In the genomic region with DNA sequence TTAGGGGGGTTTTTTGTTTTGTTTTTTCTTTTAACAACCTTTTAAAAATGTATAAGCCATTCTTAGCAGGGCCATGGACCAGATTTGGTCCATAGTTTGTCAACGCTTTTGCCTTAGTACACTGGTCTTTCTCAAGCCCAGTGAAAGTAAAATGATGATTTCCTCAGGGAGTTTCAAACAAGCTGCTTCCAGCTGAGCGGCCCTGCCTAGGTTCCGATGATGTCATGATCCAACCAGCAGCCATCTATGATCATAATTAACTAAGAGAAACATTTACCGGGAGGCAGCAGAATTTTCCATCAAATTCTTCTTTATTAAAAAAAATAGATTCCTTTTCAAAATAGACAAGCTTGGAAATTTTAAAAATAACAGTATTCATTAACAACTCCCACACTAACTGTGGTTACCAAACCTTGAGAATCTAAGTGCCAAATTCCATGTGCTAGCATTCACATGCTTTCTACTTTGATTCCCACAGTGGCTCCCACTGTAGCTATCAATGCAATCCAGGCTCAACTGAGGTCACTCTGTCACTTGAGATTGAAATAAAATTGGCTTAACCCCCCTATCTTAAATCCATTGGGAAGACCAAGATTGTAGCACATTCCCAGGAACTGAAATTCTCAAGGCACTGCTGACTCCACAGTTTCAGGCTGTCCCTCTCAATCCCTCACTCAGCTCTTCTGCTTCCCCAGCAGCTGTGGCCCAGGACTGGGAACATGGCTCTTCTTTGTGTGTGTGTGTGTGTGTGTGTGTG, we compare ENCODE assay signal across 16 cellular contexts.
DNase-seq lines count a peak whose midpoint lies in the region; ATAC-seq and TF ChIP-seq lines count a peak whose summit lies in the region.
"Had no signal": no experiment of that assay in that cellular context is flagged by ENCODE, and none has a peak within 500 bp of the region (broad histone marks: within the 10 kb centered on the region; RNA-seq: fewer than 3 reads in every experiment).

No MANE protein-coding gene starts in this region.

- H3K4me3 ChIP-seq in ascending aorta (no peak overlapping the region), fibroblast of pulmonary artery (replicated peaks; ENCODE audit: low read depth, low read length) (no peak overlapping the region), osteoblast (ENCODE audit: insufficient read depth, low read length) (no peak overlapping the region), upper lobe of left lung (no peak overlapping the region)
- H3K4me3 ChIP-seq: SK-N-MC had no signal

- ATAC-seq in upper lobe of left lung (ENCODE audit: low FRiP score in 2 of 2), result peak in 1 of 2 donors; percentile 49
- ATAC-seq in GM19395 (IDR thresholded peaks at IDR 0.05; ENCODE audit: unreplicated experiment), result no peak
- ATAC-seq: activated naive CD8-positive, alpha-beta T cell treated with anti-CD3 and anti-CD28 coated beads, Interleukin-2, amount 50 U/mL, for 24 hours; stimulated activated memory B cell treated with anti-CD40 and anti-IgM and Interleukin-4, amounts not matched to agents 10 μg/mL and 1 μg/mL and 100 μg/mL, for 72 hours had no signal

- H3K4me1 ChIP-seq in ascending aorta (peaks cover 6 to 16% of the 10 kb centered on the region in 2 donors), osteoblast (ENCODE audit: insufficient read depth, low read length) (peaks cover 8% of the 10 kb centered on the region), upper lobe of left lung (peaks cover 0 to 11% (median 8%) of the 10 kb centered on the region in 4 donors)

- no peaks in the 10 kb centered on the region for H3K36me3 ChIP-seq in ascending aorta
- H3K36me3 ChIP-seq in osteoblast (ENCODE audit: insufficient read depth, low read length), result no peaks in the 10 kb centered on the region
- no peaks in the 10 kb centered on the region for H3K36me3 ChIP-seq in upper lobe of left lung

- H3K9me3 ChIP-seq in ascending aorta, result no peaks in the 10 kb centered on the region
- no peaks in the 10 kb centered on the region for H3K9me3 ChIP-seq in osteoblast (ENCODE audit: low read depth, low read length)
- no peaks in the 10 kb centered on the region for H3K9me3 ChIP-seq in upper lobe of left lung

- H3K27me3 ChIP-seq in ascending aorta (no peaks in the 10 kb centered on the region), osteoblast (ENCODE audit: insufficient read depth, low read length) (peaks cover 2% of the 10 kb centered on the region), upper lobe of left lung (no peaks in the 10 kb centered on the region)

- intact Hi-C loops in ascending aorta (cut with DNase I), result no loop called here

- TF ChIP-seq CTCF in ascending aorta (IDR thresholded peaks at IDR 0.05), result no peak
- no peak for TF ChIP-seq CTCF in fibroblast of pulmonary artery (IDR thresholded peaks at IDR 0.05; ENCODE audit: low read length, missing control alignments)
- TF ChIP-seq CTCF in osteoblast (IDR thresholded peaks at IDR 0.05; ENCODE audit: extremely low read depth, low read depth, low read length), result no peak
- TF ChIP-seq CTCF in upper lobe of left lung (IDR thresholded peaks at IDR 0.05), result no peak

- no peak for DNase-seq in ascending aorta (ENCODE audit: low spot score in 2 of 2)
- peak; percentile 44 for DNase-seq in fibroblast of pulmonary artery (ENCODE audit: low read depth)
- DNase-seq in osteoblast (ENCODE audit: insufficient read length, low spot score, missing footprints), result peak; percentile 77
- no peak for DNase-seq in upper lobe of left lung
- DNase-seq in stimulated activated CD4-positive, alpha-beta T cell treated with anti-CD3 and anti-CD28 coated beads, Interleukin-15, amount 100 ng/mL, for 24 hours, result no peak
- no peak for DNase-seq in islet precursor cell
- no peak for DNase-seq in NCI-H1048 (lab: John Stamatoyannopoulos, UW)
- DNase-seq: activated naive CD8-positive, alpha-beta T cell treated with anti-CD3 and anti-CD28 coated beads, Interleukin-2, amount 50 U/mL, for 24 hours; activated T-cell treated with anti-CD3 and anti-CD28 coated beads, Interleukin-2, amount 50 U/mL, for 1 hour; effector memory CD4-positive, alpha-beta T cell; hypothalamus; NCI-H2227 treated with DMSO at 0.1 percent for 48 hours; stimulated activated CD4-positive, alpha-beta T cell treated with anti-CD3 and anti-CD28 coated beads, Interleukin-2, amount 100 ng/mL, for 48 hours had no signal

- H3K4me2 ChIP-seq in osteoblast (ENCODE audit: insufficient read depth, low read length), result no peak overlapping the region

- WGBS in upper lobe of left lung, 2 donors, result 76 to 88% methylated on average over 4 of the region's 4 CpGs

- peak overlapping the region; percentile 87 to 91 for H3K27ac ChIP-seq in ascending aorta
- peak overlapping the region; percentile 41 for H3K27ac ChIP-seq in osteoblast (ENCODE audit: low read depth, low read length)
- peak overlapping the region; percentile 35 to 77 (median 51) for H3K27ac ChIP-seq in upper lobe of left lung
- H3K27ac ChIP-seq: SK-N-MC had no signal

- TF ChIP-seq POLR2A in upper lobe of left lung (IDR thresholded peaks at IDR 0.05), result no peak

- no peaks in the 10 kb centered on the region for H4K20me1 ChIP-seq in osteoblast (ENCODE audit: insufficient read depth, low read length)

- no peak for TF ChIP-seq EP300 in upper lobe of left lung (IDR thresholded peaks at IDR 0.05)

- H2AFZ ChIP-seq in osteoblast (ENCODE audit: low read length), result no peak overlapping the region

- no peaks in the 10 kb centered on the region for H3K79me2 ChIP-seq in osteoblast (ENCODE audit: insufficient read depth, low read length)

Comparison
In these comparisons a context has a peak if more than half of its experiments do, and no peak if none do; other contexts are left out.
1. DNase-seq: peak in fibroblast of pulmonary artery (single experiment) and osteoblast (single experiment); none in ascending aorta (0 of 2), upper lobe of left lung (0 of 2), stimulated activated CD4-positive, alpha-beta T cell treated with anti-CD3 and anti-CD28 coated beads, Interleukin-15, amount 100 ng/mL, for 24 hours (single experiment), islet precursor cell (single experiment) and NCI-H1048 (single experiment).
2. Peak in every context shown above with its lines, with median percentiles within 50 percentile points of each other: H3K27ac ChIP-seq.